ENCODE assay signal across 11 cellular contexts in genomic region chr1:171219346-171219745, GRCh38. TPM values are rescaled to one million over a fixed set of nuclear protein-coding genes. Genes with fewer than 3 reads are reported as not detected.
DNase-seq lines count a peak whose midpoint lies in the region; ATAC-seq, FAIRE-seq and TF ChIP-seq lines count a peak whose summit lies in the region.
"Not testable (repeated sequence)": the region's sequence is repeated elsewhere in the genome, so short reads cannot be mapped to it uniquely, and the experiment has no call there.
"Had no signal": no experiment of that assay in that cellular context is flagged by ENCODE, and none has a peak within 500 bp of the region (broad histone marks: within the 10 kb centered on the region; RNA-seq: fewer than 3 reads in every experiment).

No MANE protein-coding gene starts in this region.

- in situ Hi-C loops in GM23248 (cut with MboI); brain microvascular endothelial cell (cut with HindIII; ENCODE audit: low pct_ligation_motif_present, low sequenced_read_pairs): not testable (repeated sequence)

- POLR2A ChIA-PET in endothelial cell of umbilical vein (lab: Charles Lee): not testable (repeated sequence)

- TF ChIP-seq POLR2A in endothelial cell of umbilical vein (IDR thresholded peaks at IDR 0.05; ENCODE audit: low read depth, low read length): not testable (repeated sequence)

- H4K91ac ChIP-seq in mesenchymal stem cell (ENCODE audit: low read length): not testable (repeated sequence)

- H3K9me3 ChIP-seq in GM23248 (ENCODE audit: low read depth); endothelial cell of umbilical vein (replicated peaks; ENCODE audit: control insufficient read depth, insufficient read depth, low read length); mesenchymal stem cell (ENCODE audit: control insufficient read depth, low read length): not testable (repeated sequence)

- H3K9me2 ChIP-seq in GM23248 (ENCODE audit: insufficient read depth): not testable (repeated sequence)

- H2AK5ac ChIP-seq in mesenchymal stem cell (ENCODE audit: low read length, severe bottlenecking): not testable (repeated sequence)

- peak; percentile 28 for DNase-seq in GM23248
- peak; percentile 35 for DNase-seq in RPMI7951 (ENCODE audit: low read depth)
- peak; percentile 40 for DNase-seq in brain microvascular endothelial cell
- DNase-seq in endothelial cell of umbilical vein (ENCODE audit: low read depth, low spot score): peak; percentile 50
- DNase-seq in foreskin keratinocyte: peak; percentile 42 to 56
- not testable (repeated sequence) for DNase-seq in mesenchymal stem cell
- peak; percentile 5 for DNase-seq in pulmonary artery endothelial cell (ENCODE audit: low read depth, low spot score)

- TF ChIP-seq CTCF in brain microvascular endothelial cell (IDR thresholded peaks at IDR 0.05; ENCODE audit: low read depth, low read length, missing control alignments); endothelial cell of umbilical vein (IDR thresholded peaks at IDR 0.05; ENCODE audit: extremely low read depth in 1 of 2, insufficient read depth in 1 of 2, low read depth in 1 of 2, low read length in 2 of 2); foreskin keratinocyte (conservative IDR thresholded peaks at IDR 0.05): not testable (repeated sequence)

- H3K23ac ChIP-seq in mesenchymal stem cell (ENCODE audit: low read length in 2 of 2): not testable (repeated sequence)

- not testable (repeated sequence) for FAIRE-seq in endothelial cell of umbilical vein (lab: Jason Lieb, UNC)

- intact Hi-C loops in endothelial cell of umbilical vein (cut with micrococcal nuclease): not testable (repeated sequence)

- H3K27me3 ChIP-seq in GM23248 (replicated peaks; ENCODE audit: insufficient read depth): 0 out of 2 replicates have a peak, but pooled peaks cover 11% of the 10 kb centered on the region
- not testable (repeated sequence) for H3K27me3 ChIP-seq in brain microvascular endothelial cell (replicated peaks); endothelial cell of umbilical vein (ENCODE audit: control insufficient read depth in 2 of 2, insufficient read depth in 2 of 2, low read length in 2 of 2); foreskin keratinocyte; mesenchymal stem cell (ENCODE audit: control insufficient read depth in 1 of 2, insufficient read depth in 1 of 2, low read length in 2 of 2)

- H3K27ac ChIP-seq in GM23248; endothelial cell of umbilical vein (ENCODE audit: insufficient read depth, low read depth, low read length): not testable (repeated sequence)
- H3K27ac ChIP-seq in brain microvascular endothelial cell: peak overlapping the region; percentile 87
- H3K27ac ChIP-seq in foreskin keratinocyte: peak overlapping the region; percentile 12
- H3K27ac ChIP-seq in mesenchymal stem cell (ENCODE audit: low read length, poor library complexity, severe bottlenecking): peak overlapping the region; percentile 86

- peak overlapping the region; percentile 66 for H3K4me2 ChIP-seq in GM23248 (ENCODE audit: unreplicated experiment)
- H3K4me2 ChIP-seq in endothelial cell of umbilical vein (ENCODE audit: insufficient read depth, low read length); mesenchymal stem cell (ENCODE audit: low read length, poor library complexity, severe bottlenecking): not testable (repeated sequence)

- not testable (repeated sequence) for H2AFZ ChIP-seq in GM23248; endothelial cell of umbilical vein (ENCODE audit: low read depth, low read length); mesenchymal stem cell (ENCODE audit: low read depth, low read length)

- H3K4me1 ChIP-seq in GM23248 (ENCODE audit: insufficient read depth) (peaks cover 24% of the 10 kb centered on the region), foreskin keratinocyte (peaks cover 55% of the 10 kb centered on the region)
- H3K4me1 ChIP-seq in endothelial cell of umbilical vein (ENCODE audit: control insufficient read depth, extremely low read depth, insufficient read depth, low read length); mesenchymal stem cell (ENCODE audit: control insufficient read depth, insufficient read depth, low read depth, low read length): not testable (repeated sequence)

- not testable (repeated sequence) for H3K79me1 ChIP-seq in mesenchymal stem cell (replicated peaks; ENCODE audit: low read length, poor library complexity, severe bottlenecking)

- H3K79me2 ChIP-seq in GM23248 (ENCODE audit: insufficient read depth); endothelial cell of umbilical vein (ENCODE audit: control insufficient read depth, insufficient read depth, low read length): not testable (repeated sequence)

- peaks cover 13% of the 10 kb centered on the region; the same call in 1 of the 2 replicates for H3F3A ChIP-seq in GM23248 (ENCODE audit: insufficient read depth)

- not testable (repeated sequence) for H3K18ac ChIP-seq in mesenchymal stem cell (ENCODE audit: low read depth in 1 of 2, low read length in 2 of 2)

- not testable (repeated sequence) for H2BK12ac ChIP-seq in mesenchymal stem cell (ENCODE audit: low read length in 2 of 2)

- not testable (repeated sequence) for H3K14ac ChIP-seq in mesenchymal stem cell (ENCODE audit: low read length in 2 of 2)

- H2BK120ac ChIP-seq in mesenchymal stem cell (ENCODE audit: low read depth, low read length): not testable (repeated sequence)

- H3K9me1 ChIP-seq in endothelial cell of umbilical vein (replicated peaks; ENCODE audit: control insufficient read depth, extremely low read depth, insufficient read depth, low read length): not testable (repeated sequence)

- not testable (repeated sequence) for BruUV-seq in endothelial cell of umbilical vein (replicated peaks; lab: Mats Ljungman, UMichigan)

- H3K4ac ChIP-seq in mesenchymal stem cell (ENCODE audit: low read depth in 1 of 2, low read length in 2 of 2): not testable (repeated sequence)

- peak overlapping the region; percentile 46 for H2BK5ac ChIP-seq in mesenchymal stem cell (ENCODE audit: low read depth, low read length, poor library complexity, severe bottlenecking)

- not testable (repeated sequence) for H4K8ac ChIP-seq in mesenchymal stem cell (ENCODE audit: low read length)

- dilution Hi-C loops in endothelial cell of umbilical vein (cut with MboI; ENCODE audit: extremely low pct_ligation_motif_present, low sequenced_read_pairs): not testable (repeated sequence)

- not testable (repeated sequence) for H2BK15ac ChIP-seq in mesenchymal stem cell (ENCODE audit: low read depth, poor library complexity, severe bottlenecking)

- not testable (repeated sequence) for H3K4me3 ChIP-seq in GM23248; brain microvascular endothelial cell (ENCODE audit: low read depth, low read length); endothelial cell of umbilical vein (replicated peaks in 1 of 3; ENCODE audit: insufficient read depth in 1 of 3, low read depth in 1 of 3, low read length in 3 of 3); mesenchymal stem cell (ENCODE audit: insufficient read depth in 1 of 2, low read depth in 1 of 2, low read length in 2 of 2)

- not testable (repeated sequence) for H3K36me3 ChIP-seq in GM23248 (ENCODE audit: low read depth); brain microvascular endothelial cell (replicated peaks); endothelial cell of umbilical vein (ENCODE audit: control insufficient read depth in 2 of 2, extremely low read depth in 1 of 2, insufficient read depth in 2 of 2, low read length in 2 of 2); mesenchymal stem cell (ENCODE audit: control insufficient read depth in 1 of 2, insufficient read depth in 2 of 2, low read depth in 1 of 2, low read length in 2 of 2)

- H4K20me1 ChIP-seq in GM23248 (ENCODE audit: insufficient read depth); endothelial cell of umbilical vein (replicated peaks; ENCODE audit: control insufficient read depth, extremely low read depth, insufficient read depth, low read length): not testable (repeated sequence)

- not testable (repeated sequence) for ATAC-seq in foreskin keratinocyte

- CTCF ChIA-PET in endothelial cell of umbilical vein (lab: Charles Lee): not testable (repeated sequence)

- H3K9ac ChIP-seq in GM23248; endothelial cell of umbilical vein (replicated peaks; ENCODE audit: extremely low read depth, insufficient read depth, low read length); mesenchymal stem cell (ENCODE audit: low read length): not testable (repeated sequence)

RNA-seq across cellular contexts. Expression of gene FMO1, which starts 28.9 kb away (rescaled TPM):
- total RNA-seq in GM23248 (2014; rRNA removed; shearing (Covaris generic)): not detected in 2 replicates
- not detected in 2 replicates for polyA plus RNA-seq in GM23248 (2016; fragmentation: Nextera tagmentation; extraction: Ambion mirVana)
- 0.10 and 0.12 TPM in 2 replicates for total RNA-seq in RPMI7951 (2014; rRNA removed; shearing (Covaris generic))
- total RNA-seq in endothelial cell of umbilical vein: not detected in 2 replicates
- not detected in 2 replicates for polyA plus RNA-seq in endothelial cell of umbilical vein
- polyA plus RNA-seq in endothelial cell of umbilical vein (2011; cell fraction: cytosol; rRNA removed): not detected in 2 replicates
- not detected in 2 replicates for polyA plus RNA-seq in endothelial cell of umbilical vein (2011; cell fraction: nucleus; rRNA removed)
- not detected in 2 replicates for polyA plus RNA-seq in endothelial cell of umbilical vein (2012)
- not detected in 2 replicates for polyA minus RNA-seq in endothelial cell of umbilical vein
- polyA minus RNA-seq in endothelial cell of umbilical vein (2011; cell fraction: cytosol; rRNA and poly(A)+ RNA removed): not detected
- polyA minus RNA-seq in endothelial cell of umbilical vein (2011; cell fraction: nucleus; rRNA and poly(A)+ RNA removed): not detected in 2 replicates
- not detected in 2 replicates for total RNA-seq in foreskin keratinocyte
- polyA plus RNA-seq in foreskin keratinocyte: not detected in 2 replicates
- not detected for polyA plus RNA-seq in mesenchymal stem cell (2013, experiment 1 of 2)
- not detected for polyA plus RNA-seq in mesenchymal stem cell (2013, experiment 2 of 2)
- total RNA-seq in pulmonary artery endothelial cell: not detected in 2 replicates
- total RNA-seq: activated T-helper 1 cell treated with anti-CD3 and anti-CD28 coated beads, Interleukin-12 subunit alpha, Interleukin-12 subunit beta, Interleukin-2, Interleukin-4 antibody, amounts not matched to agents 30 ng/mL and 10 ng/mL and 1 ng/mL, durations not matched to agents 14 hours and 24 hours and 36 hours; CD4-positive, CD25-positive, alpha-beta regulatory T cell; HT1080; transverse colon had no signal
- polyA plus RNA-seq: CD4-positive, CD25-positive, alpha-beta regulatory T cell had no signal

RNA-seq across cellular contexts. Expression of gene FMO2, which starts 34.2 kb away (rescaled TPM):
- total RNA-seq in GM23248 (2014; rRNA removed; shearing (Covaris generic)): not detected in 2 replicates
- not detected in 2 replicates for polyA plus RNA-seq in GM23248 (2016; fragmentation: Nextera tagmentation; extraction: Ambion mirVana)
- under 0.01 and 0.20 TPM in 2 replicates for total RNA-seq in RPMI7951 (2014; rRNA removed; shearing (Covaris generic))
- not detected in 2 replicates for total RNA-seq in endothelial cell of umbilical vein
- polyA plus RNA-seq in endothelial cell of umbilical vein: not detected in 2 replicates
- not detected in 2 replicates for polyA plus RNA-seq in endothelial cell of umbilical vein (2011; cell fraction: cytosol; rRNA removed)
- polyA plus RNA-seq in endothelial cell of umbilical vein (2011; cell fraction: nucleus; rRNA removed): not detected in 2 replicates
- not detected in 2 replicates for polyA plus RNA-seq in endothelial cell of umbilical vein (2012)
- polyA minus RNA-seq in endothelial cell of umbilical vein: not detected in 2 replicates
- polyA minus RNA-seq in endothelial cell of umbilical vein (2011; cell fraction: cytosol; rRNA and poly(A)+ RNA removed): not detected
- polyA minus RNA-seq in endothelial cell of umbilical vein (2011; cell fraction: nucleus; rRNA and poly(A)+ RNA removed): not detected in 2 replicates
- total RNA-seq in foreskin keratinocyte: not detected in 2 replicates
- not detected in 2 replicates for polyA plus RNA-seq in foreskin keratinocyte
- polyA plus RNA-seq in mesenchymal stem cell (2013, experiment 1 of 2): 0.03 TPM
- polyA plus RNA-seq in mesenchymal stem cell (2013, experiment 2 of 2): 0.04 TPM
- total RNA-seq in pulmonary artery endothelial cell: under 0.01 and 8.0 TPM in 2 replicates
- total RNA-seq: activated T-helper 1 cell treated with anti-CD3 and anti-CD28 coated beads, Interleukin-12 subunit alpha, Interleukin-12 subunit beta, Interleukin-2, Interleukin-4 antibody, amounts not matched to agents 30 ng/mL and 10 ng/mL and 1 ng/mL, durations not matched to agents 14 hours and 24 hours and 36 hours; CD4-positive, CD25-positive, alpha-beta regulatory T cell; HT1080 had no signal
- polyA plus RNA-seq: CD4-positive, CD25-positive, alpha-beta regulatory T cell had no signal
